In genomic region chr14:64709126-64709525, GRCh38 we compare ENCODE assay signal across 8 cellular contexts. TPM values are rescaled to one million over a fixed set of nuclear protein-coding genes. Genes with fewer than 3 reads are reported as not detected.
DNase-seq lines count a peak whose midpoint lies in the region; ATAC-seq and TF ChIP-seq lines count a peak whose summit lies in the region.

No MANE protein-coding gene starts in this region.

- peaks cover 54% of the 10 kb centered on the region for H3K4me1 Mint-ChIP-seq in activated CD4-positive, alpha-beta T cell treated with anti-CD3 and anti-CD28 coated beads, Interleukin-2, amount 10 ng/mL, durations not matched to agents 7 days and 5 days

- H3K27me3 ChIP-seq in breast epithelium: no peaks in the 10 kb centered on the region

- POLR2A ChIA-PET in activated CD4-positive, alpha-beta T cell treated with anti-CD3 and anti-CD28 coated beads, Interleukin-2, amount 10 ng/mL, durations not matched to agents 7 days and 5 days (lab: Charles Lee): no interaction called here

- DNase-seq in activated CD4-positive, alpha-beta T cell treated with anti-CD3 and anti-CD28 coated beads, Interleukin-2, amount 10 ng/mL, durations not matched to agents 7 days and 5 days: no peak
- no peak for DNase-seq in activated CD4-positive, alpha-beta T cell treated with anti-CD3 and anti-CD28 coated beads, Interleukin-2, amount 50 U/mL, for 4 hours
- no peak for DNase-seq in breast epithelium (ENCODE audit: low spot score in 2 of 2)
- DNase-seq in mesenteric fat pad (ENCODE audit: low spot score): peak; percentile 59
- no peak for DNase-seq in NCI-H2227 (lab: John Stamatoyannopoulos, UW; ENCODE audit: unreplicated experiment)

- intact Hi-C loops in breast epithelium (cut with DNase I; ENCODE audit: low total_unique reads): no loop called here

- no peaks in the 10 kb centered on the region for H3K36me3 ChIP-seq in breast epithelium

- ATAC-seq in GM21825 (IDR thresholded peaks at IDR 0.05; ENCODE audit: unreplicated experiment): no peak
- ATAC-seq in GM19351 (IDR thresholded peaks at IDR 0.05; ENCODE audit: unreplicated experiment): no peak

- peaks cover 30% of the 10 kb centered on the region for H3K36me3 Mint-ChIP-seq in activated CD4-positive, alpha-beta T cell treated with anti-CD3 and anti-CD28 coated beads, Interleukin-2, amount 10 ng/mL, durations not matched to agents 7 days and 5 days (ENCODE audit: low read depth)

- H3K4me3 Mint-ChIP-seq in activated CD4-positive, alpha-beta T cell treated with anti-CD3 and anti-CD28 coated beads, Interleukin-2, amount 10 ng/mL, durations not matched to agents 7 days and 5 days: peak overlapping the region; percentile 58

- peaks cover 0 to 18% of the 10 kb centered on the region in 2 donors for H3K4me1 ChIP-seq in breast epithelium

- CTCF ChIA-PET in activated CD4-positive, alpha-beta T cell treated with anti-CD3 and anti-CD28 coated beads, Interleukin-2, amount 10 ng/mL, durations not matched to agents 7 days and 5 days (lab: Charles Lee): interaction anchor here (0.9 to 2.4 kb wide), 4 partner anchors 9 to 131 kb away, joined by 3 to 8 read pairs (median 4); no protein-coding TSS in a partner anchor

- no peak for TF ChIP-seq CTCF in breast epithelium (IDR thresholded peaks at IDR 0.05)

- no peak for TF ChIP-seq POLR2A in breast epithelium (IDR thresholded peaks at IDR 0.05)

- peaks cover 12% of the 10 kb centered on the region for H3K9me3 Mint-ChIP-seq in activated CD4-positive, alpha-beta T cell treated with anti-CD3 and anti-CD28 coated beads, Interleukin-2, amount 10 ng/mL, durations not matched to agents 7 days and 5 days

- H3K27me3 Mint-ChIP-seq in activated CD4-positive, alpha-beta T cell treated with anti-CD3 and anti-CD28 coated beads, Interleukin-2, amount 10 ng/mL, durations not matched to agents 7 days and 5 days: peaks cover 51% of the 10 kb centered on the region

- peaks cover 0 to 15% of the 10 kb centered on the region in 2 donors for H3K9me3 ChIP-seq in breast epithelium

- H3K4me3 ChIP-seq in breast epithelium: peak overlapping the region in 1 of 3 donors; percentile 39

- H3K27ac ChIP-seq in breast epithelium (peak overlapping the region; percentile 85), temporal lobe (ENCODE audit: low read depth, low read length) (peak overlapping the region; percentile 96)

- peak overlapping the region; percentile 68 for H3K27ac Mint-ChIP-seq in activated CD4-positive, alpha-beta T cell treated with anti-CD3 and anti-CD28 coated beads, Interleukin-2, amount 10 ng/mL, durations not matched to agents 7 days and 5 days

RNA-seq across cellular contexts. Expression of gene PLEKHG3, which starts 4.9 kb away (rescaled TPM):
- total RNA-seq in activated CD4-positive, alpha-beta T cell treated with anti-CD3 and anti-CD28 coated beads, Interleukin-2, amount 10 ng/mL, durations not matched to agents 7 days and 5 days: 10 to 100 TPM; 36.0 to 39.5 TPM
- total RNA-seq in breast epithelium (10 to 100 TPM; 18.7 to 31.5 (median 30.3) TPM), mesenteric fat pad (35.6 TPM), temporal lobe (7.1 TPM)
